10 cellular contexts compared by ENCODE assay signal in genomic region chr17:59093702-59094231, GRCh38. TPM values are rescaled to one million over a fixed set of nuclear protein-coding genes. Genes with fewer than 3 reads are reported as not detected.
A peak's percentile ranks its signal among the peaks of the same experiment; 100 is the strongest.
DNase-seq lines count a peak whose midpoint lies in the region; ATAC-seq and TF ChIP-seq lines count a peak whose summit lies in the region.
"Had no signal": no experiment of that assay in that cellular context is flagged by ENCODE, and none has a peak within 500 bp of the region (broad histone marks: within the 10 kb centered on the region; RNA-seq: fewer than 3 reads in every experiment).

No MANE protein-coding gene starts in this region.

- H3K4me3 ChIP-seq in mammary epithelial cell (replicated peaks in 1 of 3; ENCODE audit: insufficient read depth in 1 of 3, low read depth in 2 of 3, low read length in 3 of 3) (no peak overlapping the region), lower lobe of right lung (no peak overlapping the region)

- H3K4me2 ChIP-seq in mammary epithelial cell (ENCODE audit: insufficient read depth, low read depth, low read length) = peak overlapping the region; percentile 54

- TF ChIP-seq CTCF in mammary epithelial cell (conservative IDR thresholded peaks at IDR 0.05 in 1 of 2, IDR thresholded peaks at IDR 0.05 in 1 of 2; ENCODE audit: extremely low read depth in 1 of 2, insufficient read depth in 1 of 2, low read depth in 1 of 2, low read length in 2 of 2) = no peak
- TF ChIP-seq CTCF in lower lobe of right lung (IDR thresholded peaks at IDR 0.05) = no peak

- peaks cover 14% of the 10 kb centered on the region for H3K4me1 Mint-ChIP-seq in activated CD4-positive, alpha-beta memory T cell treated with anti-CD3 and anti-CD28 coated beads, Interleukin-2, amount 10 ng/mL, durations not matched to agents 7 days and 5 days
- H3K4me1 Mint-ChIP-seq: WTC11 had no signal

- H4K20me1 ChIP-seq in mammary epithelial cell (ENCODE audit: insufficient read depth, low read length) = no peaks in the 10 kb centered on the region

- CTCF ChIA-PET in mammary epithelial cell (lab: Charles Lee; ENCODE audit: low non-redundant PET) = interaction anchor here (0.6 kb wide), 1 partner anchor 72 kb away, joined by 14 read pairs; no protein-coding TSS in a partner anchor
- CTCF ChIA-PET in activated CD4-positive, alpha-beta memory T cell treated with anti-CD3 and anti-CD28 coated beads, Interleukin-2, amount 10 ng/mL, durations not matched to agents 7 days and 5 days (lab: Charles Lee) = no interaction called here

- H3K9me3 Mint-ChIP-seq in activated CD4-positive, alpha-beta memory T cell treated with anti-CD3 and anti-CD28 coated beads, Interleukin-2, amount 10 ng/mL, durations not matched to agents 7 days and 5 days = no peaks in the 10 kb centered on the region
- H3K9me3 Mint-ChIP-seq: WTC11 had no signal

- H3K27ac Mint-ChIP-seq in activated CD4-positive, alpha-beta memory T cell treated with anti-CD3 and anti-CD28 coated beads, Interleukin-2, amount 10 ng/mL, durations not matched to agents 7 days and 5 days = no peak overlapping the region

- peak; percentile 84 to 91 for ATAC-seq in lower lobe of right lung
- ATAC-seq: WTC11 had no signal

- H3K27me3 ChIP-seq in mammary epithelial cell (ENCODE audit: insufficient read depth, low read length) = no peaks in the 10 kb centered on the region
- H3K27me3 ChIP-seq in lower lobe of right lung (ENCODE audit: low read depth) = no peaks in the 10 kb centered on the region

- H3K79me2 ChIP-seq in mammary epithelial cell (ENCODE audit: insufficient read depth, low read length) = peaks cover 71% of the 10 kb centered on the region

- H3K9me3 ChIP-seq in mammary epithelial cell (replicated peaks; ENCODE audit: insufficient read depth, low read length) (no peaks in the 10 kb centered on the region), lower lobe of right lung (no peaks in the 10 kb centered on the region)

- H3K36me3 ChIP-seq in mammary epithelial cell (ENCODE audit: insufficient read depth, low read length) (peaks cover 11% of the 10 kb centered on the region), lower lobe of right lung (peaks cover 12% of the 10 kb centered on the region)

- intact Hi-C loops in mammary epithelial cell (cut with micrococcal nuclease) = loop anchor here (1.0 kb wide), 1 partner anchor 13 kb away; the partner anchor contains the start of gene TRIM37
- intact Hi-C loops in lower lobe of right lung (cut with DNase I) = no loop called here

- DNase-seq in A172 (ENCODE audit: low spot score) (peak; percentile 93), HuH-7 (ENCODE audit: low spot score) (peak; percentile 18), mammary epithelial cell (peak; percentile 92), lower lobe of right lung (peak; percentile 52), NCI-H510A treated with DMSO at 0.1 percent for 48 hours (lab: John Stamatoyannopoulos, UW) (no peak), NCI-H2196 treated with DMSO at 0.1 percent for 48 hours (lab: John Stamatoyannopoulos, UW; ENCODE audit: unreplicated experiment) (no peak)
- no peak for DNase-seq in activated CD4-positive, alpha-beta memory T cell treated with anti-CD3 and anti-CD28 coated beads, Interleukin-2, amount 10 ng/mL, durations not matched to agents 7 days and 5 days
- no peak for DNase-seq in activated CD4-positive, CD25-positive, alpha-beta regulatory T cell (lab: John Stamatoyannopoulos, UW)

- WGBS in mammary epithelial cell (ENCODE audit: low coverage, missing lambda C conversion rate) = 18% methylated on average over 8 of the region's 8 CpGs

- H3K36me3 Mint-ChIP-seq in activated CD4-positive, alpha-beta memory T cell treated with anti-CD3 and anti-CD28 coated beads, Interleukin-2, amount 10 ng/mL, durations not matched to agents 7 days and 5 days (ENCODE audit: low read depth) = peaks cover 27% of the 10 kb centered on the region

- peak overlapping the region; percentile 43 for H2AFZ ChIP-seq in mammary epithelial cell (ENCODE audit: low read depth, low read length)

- peaks cover 19% of the 10 kb centered on the region for H3K4me1 ChIP-seq in mammary epithelial cell (ENCODE audit: insufficient read depth, low read length)
- H3K4me1 ChIP-seq in lower lobe of right lung = peaks cover 10% of the 10 kb centered on the region

- BruUV-seq in mammary epithelial cell (replicated peaks; lab: Mats Ljungman, UMichigan) = no TSS peak

- in situ Hi-C loops in mammary epithelial cell (cut with MboI; ENCODE audit: low sequenced_read_pairs in 2 of 2) = no loop called here

- no peaks in the 10 kb centered on the region for H3K27me3 Mint-ChIP-seq in activated CD4-positive, alpha-beta memory T cell treated with anti-CD3 and anti-CD28 coated beads, Interleukin-2, amount 10 ng/mL, durations not matched to agents 7 days and 5 days

- POLR2A ChIA-PET in activated CD4-positive, alpha-beta memory T cell treated with anti-CD3 and anti-CD28 coated beads, Interleukin-2, amount 10 ng/mL, durations not matched to agents 7 days and 5 days (lab: Charles Lee) = interaction anchor here (3.3 kb wide), 1 partner anchor 13 kb away, joined by 17 read pairs; the partner anchor contains the start of gene TRIM37

- H3K27ac ChIP-seq in mammary epithelial cell (ENCODE audit: insufficient read depth, low read depth, low read length) (peak overlapping the region; percentile 74), lower lobe of right lung (peak overlapping the region; percentile 48)
- H3K27ac ChIP-seq: C4-2B had no signal

- H3K9ac ChIP-seq in mammary epithelial cell (ENCODE audit: insufficient read depth, low read length) = no peak overlapping the region

- H3K4me3 Mint-ChIP-seq in activated CD4-positive, alpha-beta memory T cell treated with anti-CD3 and anti-CD28 coated beads, Interleukin-2, amount 10 ng/mL, durations not matched to agents 7 days and 5 days = no peak overlapping the region
- H3K4me3 Mint-ChIP-seq: WTC11 had no signal

- dilution Hi-C loops in mammary epithelial cell (cut with HindIII; ENCODE audit: low sequenced_read_pairs) = no loop called here

RNA-seq across cellular contexts. Expression of gene TRIM37, which starts 12.9 kb away (rescaled TPM):
- total RNA-seq in A172 (2014; rRNA removed; shearing (Covaris generic)) = 63.4 and 68.8 TPM in 2 replicates
- 10 to 100 TPM; 34.2 to 42.7 TPM for total RNA-seq in mammary epithelial cell
- polyA plus RNA-seq in mammary epithelial cell = 15.1 TPM
- 14.1 TPM for polyA minus RNA-seq in mammary epithelial cell
- total RNA-seq in lower lobe of right lung = 19.3 TPM
- 10 to 100 TPM; 23.7 to 24.5 TPM for total RNA-seq in activated CD4-positive, alpha-beta memory T cell treated with anti-CD3 and anti-CD28 coated beads, Interleukin-2, amount 10 ng/mL, durations not matched to agents 7 days and 5 days

Comparison
In these comparisons a context has a peak if more than half of its experiments do, and no peak if none do; other contexts are left out.
1. DNase-seq: peak in A172 (single experiment), HuH-7 (single experiment), mammary epithelial cell (single experiment) and lower lobe of right lung (single experiment); none in NCI-H510A treated with DMSO at 0.1 percent for 48 hours (single experiment), activated CD4-positive, alpha-beta memory T cell treated with anti-CD3 and anti-CD28 coated beads, Interleukin-2, amount 10 ng/mL, durations not matched to agents 7 days and 5 days (single experiment), NCI-H2196 treated with DMSO at 0.1 percent for 48 hours (single experiment) and activated CD4-positive, CD25-positive, alpha-beta regulatory T cell (0 of 4).